23 cellular contexts compared by ENCODE assay signal in the genomic region with DNA sequence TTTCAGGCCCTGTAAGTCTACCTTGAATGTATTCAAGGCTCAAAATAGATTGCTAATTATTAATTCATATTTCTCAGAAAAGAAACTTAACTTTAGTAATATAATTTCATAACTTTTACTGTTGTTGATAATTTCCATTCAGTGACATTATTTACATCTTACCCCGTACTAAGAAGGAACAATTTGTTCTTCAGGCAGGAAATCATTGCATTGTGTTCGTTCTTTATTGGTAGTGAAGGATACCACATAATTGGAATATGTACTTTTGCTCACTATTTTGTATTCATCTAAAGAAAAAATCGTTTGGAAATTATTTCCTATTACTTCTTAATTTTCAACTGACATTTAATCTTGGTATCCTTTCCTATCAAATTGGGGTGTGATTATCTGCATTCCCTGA.
"Had no signal": no experiment of that assay in that cellular context is flagged by ENCODE, and none has a peak within 500 bp of the region (broad histone marks: within the 10 kb centered on the region; RNA-seq: fewer than 3 reads in every experiment).

No MANE protein-coding gene starts in this region.

- DNase-seq: activated CD4-positive, alpha-beta T cell treated with anti-CD3 and anti-CD28 coated beads for 48 hours; activated CD4-positive, alpha-beta T cell treated with anti-CD3 and anti-CD28 coated beads, Interleukin-2, amount 50 U/mL, for 48 hours; activated CD8-positive, alpha-beta memory T cell treated with anti-CD3 and anti-CD28 coated beads for 24 hours; activated effector memory CD4-positive, alpha-beta T cell treated with Interleukin-2 at 50 U/mL for 16 hours; activated naive CD4-positive, alpha-beta T cell treated with anti-CD3 and anti-CD28 coated beads for 36 hours; activated naive CD8-positive, alpha-beta T cell treated with anti-CD3 and anti-CD28 coated beads for 36 hours; adrenal gland; aorta; body of pancreas; effector CD8-positive, alpha-beta T cell; left lung; midbrain; naive thymus-derived CD4-positive, alpha-beta T cell; pancreas; psoas muscle; stimulated activated CD4-positive, alpha-beta T cell treated with anti-CD3 and anti-CD28 coated beads, Interleukin-15, amount 100 ng/mL, for 24 hours; stimulated activated CD4-positive, alpha-beta T cell treated with anti-CD3 and anti-CD28 coated beads, Interleukin-2, amount 100 ng/mL, for 24 hours; stimulated activated naive CD4-positive, alpha-beta T cell; T-cell; testis; trophoblast cell had no signal

- H3K4me3 ChIP-seq: adrenal gland, body of pancreas, left lung, pancreas, psoas muscle, testis had no signal

- H3K36me3 ChIP-seq: adrenal gland, left lung, pancreas had no signal

- H3K27ac ChIP-seq: body of pancreas, pancreas, psoas muscle, VCaP had no signal

- H3K27me3 ChIP-seq: adrenal gland, body of pancreas, left lung, pancreas, testis had no signal

- ATAC-seq: activated CD4-positive, CD25-positive, alpha-beta regulatory T cell treated with anti-CD3 and anti-CD28 coated beads, Interleukin-2, amount 50 U/mL, for 24 hours; body of pancreas; left lung; naive thymus-derived CD4-positive, alpha-beta T cell; pancreas; psoas muscle; T-cell had no signal

- H3K4me1 ChIP-seq: pancreas, psoas muscle, testis had no signal

- H3K9me3 ChIP-seq: adrenal gland, body of pancreas, left lung, pancreas, psoas muscle, testis had no signal
